23 cellular contexts compared by ENCODE assay signal in the genomic region with DNA sequence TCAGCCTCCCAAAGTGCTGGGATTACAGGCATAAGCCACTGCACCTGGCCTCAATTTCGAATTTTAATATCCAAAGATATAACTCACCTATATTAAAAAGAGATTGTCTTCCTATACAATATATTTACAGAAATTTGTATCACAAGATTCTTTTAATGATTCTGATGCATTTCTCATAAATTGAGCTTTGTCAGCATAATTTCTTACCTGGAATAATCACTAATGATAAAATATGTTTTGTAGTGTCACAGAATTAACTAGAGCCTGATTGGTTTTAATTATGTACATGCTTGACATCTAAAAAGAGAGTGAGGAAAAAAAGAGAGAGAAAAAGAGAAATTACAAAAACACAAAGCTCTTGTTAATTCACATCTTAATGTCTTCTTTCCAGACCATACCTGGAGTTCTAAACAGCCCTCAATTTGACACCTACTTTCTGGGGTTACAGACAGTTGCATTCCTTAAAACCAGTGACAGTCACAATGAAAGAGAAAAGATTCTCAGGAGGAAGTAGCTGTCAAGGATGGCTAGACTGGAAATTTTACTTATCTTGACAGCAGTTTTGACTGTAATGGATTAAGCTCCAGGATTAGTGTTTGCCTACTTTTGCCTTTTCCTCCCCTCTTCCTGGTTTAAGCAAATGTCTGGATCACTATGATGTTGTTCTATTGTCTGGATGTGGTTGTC.
"Had no signal": no experiment of that assay in that cellular context is flagged by ENCODE, and none has a peak within 500 bp of the region (broad histone marks: within the 10 kb centered on the region; RNA-seq: fewer than 3 reads in every experiment).

No MANE protein-coding gene starts in this region.

- ATAC-seq: left ventricle myocardium superior had no signal

- H3K27me3 Mint-ChIP-seq: activated CD4-positive, alpha-beta memory T cell treated with anti-CD3 and anti-CD28 coated beads for 36 hours; activated naive CD8-positive, alpha-beta T cell treated with anti-CD3 and anti-CD28 coated beads for 36 hours; stimulated activated naive CD8-positive, alpha-beta T cell treated with anti-CD3 and anti-CD28 coated beads, Interleukin-15, Interleukin-2, amounts not matched to agents 100 ng/mL and 50 ng/mL, for 24 hours had no signal

- DNase-seq: activated CD4-positive, alpha-beta memory T cell treated with anti-CD3 and anti-CD28 coated beads for 36 hours; activated CD4-positive, alpha-beta T cell treated with anti-CD3 and anti-CD28 coated beads for 48 hours; activated naive CD4-positive, alpha-beta T cell treated with Interleukin-2 at 50 U/mL for 16 hours; activated naive CD8-positive, alpha-beta T cell treated with anti-CD3 and anti-CD28 coated beads for 36 hours; activated T-cell treated with anti-CD3 and anti-CD28 coated beads, Interleukin-2, amount 50 U/mL, for 48 hours; amniotic stem cell; cerebellar nuclear complex; erythroblast; foreskin melanocyte; immature natural killer cell; kidney glomerular epithelial cell; left ventricle myocardium superior; nephron progenitor cell; stimulated activated CD4-positive, alpha-beta T cell treated with anti-CD3 and anti-CD28 coated beads, Interleukin-12 subunit alpha, Interleukin-12 subunit beta, amount 100 ng/mL, for 4 hours; stimulated activated CD4-positive, alpha-beta T cell treated with anti-CD3 and anti-CD28 coated beads, Interleukin-4, amount 100 ng/mL, for 4 hours; substantia nigra; T1000; thyroid gland had no signal

- H3K4me3 ChIP-seq: coronary artery, prostate gland, right atrium auricular region, thyroid gland had no signal

- H3K4me1 ChIP-seq: prostate gland had no signal

- H3K27ac Mint-ChIP-seq: activated CD4-positive, alpha-beta memory T cell treated with anti-CD3 and anti-CD28 coated beads for 36 hours; activated naive CD8-positive, alpha-beta T cell treated with anti-CD3 and anti-CD28 coated beads for 36 hours; nephron progenitor cell; stimulated activated naive CD8-positive, alpha-beta T cell treated with anti-CD3 and anti-CD28 coated beads, Interleukin-15, Interleukin-2, amounts not matched to agents 100 ng/mL and 50 ng/mL, for 24 hours; T-helper 1 cell treated with Interleukin-12 subunit alpha and Interleukin-12 subunit beta and Interleukin-4 antibody, amounts not matched to agents 30 μg/mL and 1 μg/mL, for 36 hours had no signal

- H3K27ac ChIP-seq: coronary artery, prostate gland, right atrium auricular region, thyroid gland had no signal

- H3K9me3 ChIP-seq: prostate gland, right atrium auricular region, thyroid gland had no signal

- H3K36me3 ChIP-seq: prostate gland, right atrium auricular region, thyroid gland had no signal

- H3K4me3 Mint-ChIP-seq: activated CD4-positive, alpha-beta memory T cell treated with anti-CD3 and anti-CD28 coated beads for 36 hours; activated naive CD8-positive, alpha-beta T cell treated with anti-CD3 and anti-CD28 coated beads for 36 hours; immature natural killer cell; nephron progenitor cell; stimulated activated naive CD8-positive, alpha-beta T cell treated with anti-CD3 and anti-CD28 coated beads, Interleukin-15, Interleukin-2, amounts not matched to agents 100 ng/mL and 50 ng/mL, for 24 hours; T-helper 1 cell treated with Interleukin-12 subunit alpha and Interleukin-12 subunit beta and Interleukin-4 antibody, amounts not matched to agents 30 μg/mL and 1 μg/mL, for 36 hours had no signal

- H3K4me1 Mint-ChIP-seq: activated naive CD8-positive, alpha-beta T cell treated with anti-CD3 and anti-CD28 coated beads for 36 hours; immature natural killer cell had no signal

- H3K27me3 ChIP-seq: right atrium auricular region, thyroid gland had no signal

- H3K36me3 Mint-ChIP-seq: activated CD4-positive, alpha-beta memory T cell treated with anti-CD3 and anti-CD28 coated beads for 36 hours; activated naive CD8-positive, alpha-beta T cell treated with anti-CD3 and anti-CD28 coated beads for 36 hours; immature natural killer cell had no signal

- H3K9me3 Mint-ChIP-seq: activated CD4-positive, alpha-beta memory T cell treated with anti-CD3 and anti-CD28 coated beads for 36 hours; activated naive CD8-positive, alpha-beta T cell treated with anti-CD3 and anti-CD28 coated beads for 36 hours; immature natural killer cell; nephron progenitor cell; stimulated activated naive CD8-positive, alpha-beta T cell treated with anti-CD3 and anti-CD28 coated beads, Interleukin-15, Interleukin-2, amounts not matched to agents 100 ng/mL and 50 ng/mL, for 24 hours; T-helper 1 cell treated with Interleukin-12 subunit alpha and Interleukin-12 subunit beta and Interleukin-4 antibody, amounts not matched to agents 30 μg/mL and 1 μg/mL, for 36 hours had no signal
